In genomic region chr3:156763386-156763785, GRCh38 we compare ENCODE assay signal across 24 cellular contexts.
"Had no signal": no experiment of that assay in that cellular context is flagged by ENCODE, and none has a peak within 500 bp of the region (broad histone marks: within the 10 kb centered on the region; RNA-seq: fewer than 3 reads in every experiment).

No MANE protein-coding gene starts in this region.

- H3K9me3 Mint-ChIP-seq: activated CD4-positive, alpha-beta T cell treated with anti-CD3 and anti-CD28 coated beads, Interleukin-2, amount 10 ng/mL, durations not matched to agents 7 days and 5 days; activated CD8-positive, alpha-beta T cell treated with anti-CD3 and anti-CD28 coated beads for 36 hours; activated naive CD8-positive, alpha-beta T cell treated with anti-CD3 and anti-CD28 coated beads, Interleukin-2, amount 50 U/mL, for 24 hours had no signal

- H3K4me1 Mint-ChIP-seq: activated naive CD8-positive, alpha-beta T cell treated with anti-CD3 and anti-CD28 coated beads, Interleukin-2, amount 50 U/mL, for 24 hours had no signal

- H3K4me1 ChIP-seq: left lung, upper lobe of right lung had no signal

- H3K27me3 Mint-ChIP-seq: activated CD4-positive, alpha-beta T cell treated with anti-CD3 and anti-CD28 coated beads, Interleukin-2, amount 10 ng/mL, durations not matched to agents 7 days and 5 days; activated CD8-positive, alpha-beta memory T cell treated with anti-CD3 and anti-CD28 coated beads, Interleukin-2, amount 10 ng/mL, durations not matched to agents 7 days and 5 days; activated CD8-positive, alpha-beta T cell treated with anti-CD3 and anti-CD28 coated beads for 36 hours; activated naive CD8-positive, alpha-beta T cell treated with anti-CD3 and anti-CD28 coated beads, Interleukin-2, amount 50 U/mL, for 24 hours; progenitor cell of endocrine pancreas had no signal

- ATAC-seq: activated CD8-positive, alpha-beta memory T cell treated with anti-CD3 and anti-CD28 coated beads, Interleukin-2, amount 10 ng/mL, durations not matched to agents 7 days and 5 days; activated CD8-positive, alpha-beta T cell treated with anti-CD3 and anti-CD28 coated beads for 36 hours; activated naive CD8-positive, alpha-beta T cell treated with anti-CD3 and anti-CD28 coated beads, Interleukin-2, amount 50 U/mL, for 24 hours; stimulated activated naive CD8-positive, alpha-beta T cell treated with anti-CD3 and anti-CD28 coated beads, Interleukin-15, Interleukin-2, amounts not matched to agents 100 U/mL and 50 U/mL, for 24 hours; upper lobe of right lung had no signal

- DNase-seq: activated CD4-positive, alpha-beta T cell treated with anti-CD3 and anti-CD28 coated beads, Interleukin-2, amount 10 ng/mL, durations not matched to agents 7 days and 5 days; activated CD4-positive, CD25-positive, alpha-beta regulatory T cell treated with anti-CD3 and anti-CD28 coated beads, Interleukin-2, amount 50 U/mL, for 72 hours; activated CD8-positive, alpha-beta memory T cell treated with anti-CD3 and anti-CD28 coated beads, Interleukin-2, amount 10 ng/mL, durations not matched to agents 7 days and 5 days; activated CD8-positive, alpha-beta T cell treated with anti-CD3 and anti-CD28 coated beads for 36 hours; activated effector memory CD4-positive, alpha-beta T cell treated with anti-CD3 and anti-CD28 coated beads, Interleukin-2, amount 50 U/mL, for 16 hours; activated naive CD4-positive, alpha-beta T cell treated with anti-CD3 and anti-CD28 coated beads, Interleukin-2, amount 50 U/mL, for 16 hours; activated naive CD8-positive, alpha-beta T cell treated with anti-CD3 and anti-CD28 coated beads, Interleukin-2, amount 50 U/mL, for 24 hours; activated T-cell treated with anti-CD3 and anti-CD28 coated beads for 4 hours; foreskin melanocyte; kidney; left lung; midbrain; nucleus accumbens; retina; sigmoid colon; stimulated activated CD4-positive, alpha-beta T cell treated with anti-CD3 and anti-CD28 coated beads, Interleukin-12 subunit alpha, Interleukin-12 subunit beta, amount 100 ng/mL, for 4 hours; stimulated activated CD4-positive, alpha-beta T cell treated with anti-CD3 and anti-CD28 coated beads, Interleukin-4, amount 100 ng/mL, for 4 hours; stimulated activated naive CD8-positive, alpha-beta T cell treated with anti-CD3 and anti-CD28 coated beads, Interleukin-15, Interleukin-2, amounts not matched to agents 100 U/mL and 50 U/mL, for 24 hours; T-helper 1 cell; upper lobe of right lung; WERI-Rb-1 had no signal

- H3K27me3 ChIP-seq: cardiac muscle cell, left lung, sigmoid colon, upper lobe of right lung had no signal

- FAIRE-seq: kidney, TTC549 had no signal

- H3K36me3 ChIP-seq: cardiac muscle cell, left lung, sigmoid colon, upper lobe of right lung, WERI-Rb-1 had no signal

- H3K4me3 Mint-ChIP-seq: activated CD4-positive, alpha-beta T cell treated with anti-CD3 and anti-CD28 coated beads, Interleukin-2, amount 10 ng/mL, durations not matched to agents 7 days and 5 days; activated CD8-positive, alpha-beta memory T cell treated with anti-CD3 and anti-CD28 coated beads, Interleukin-2, amount 10 ng/mL, durations not matched to agents 7 days and 5 days; activated CD8-positive, alpha-beta T cell treated with anti-CD3 and anti-CD28 coated beads for 36 hours; activated naive CD8-positive, alpha-beta T cell treated with anti-CD3 and anti-CD28 coated beads, Interleukin-2, amount 50 U/mL, for 24 hours had no signal

- H3K27ac Mint-ChIP-seq: activated CD4-positive, alpha-beta T cell treated with anti-CD3 and anti-CD28 coated beads, Interleukin-2, amount 10 ng/mL, durations not matched to agents 7 days and 5 days; activated CD8-positive, alpha-beta memory T cell treated with anti-CD3 and anti-CD28 coated beads, Interleukin-2, amount 10 ng/mL, durations not matched to agents 7 days and 5 days; activated CD8-positive, alpha-beta T cell treated with anti-CD3 and anti-CD28 coated beads for 36 hours; activated naive CD8-positive, alpha-beta T cell treated with anti-CD3 and anti-CD28 coated beads, Interleukin-2, amount 50 U/mL, for 24 hours; progenitor cell of endocrine pancreas had no signal

- H3K4me3 ChIP-seq: cardiac muscle cell, left lung, sigmoid colon, upper lobe of right lung had no signal

- H3K27ac ChIP-seq: cardiac muscle cell, left lung, upper lobe of right lung, WERI-Rb-1 had no signal

- H3K9me3 ChIP-seq: left lung, sigmoid colon, upper lobe of right lung had no signal
